Comparison of ENCODE assay signal across 1 cellular context in genomic region chr11:16820324-16821092, GRCh38.
TF ChIP-seq lines count a peak whose summit lies in the region.

No MANE protein-coding gene starts in this region.

TF ChIP-seq in HEK293, 187 proteins besides CTCF, POLR2A, EP300 and RAD21 (continued from another document):
- TF ChIP-seq ZNF777 (tag by site-specific recombination; IDR thresholded peaks at IDR 0.05; ENCODE audit: borderline replicate concordance) (no peak), ZNF664 (tag by site-specific recombination; IDR thresholded peaks at IDR 0.05) (no peak), ZNF518A (tag by site-specific recombination; conservative IDR thresholded peaks at IDR 0.05; ENCODE audit: low read depth) (no peak), MZF1 (tag by site-specific recombination; IDR thresholded peaks at IDR 0.05; ENCODE audit: borderline replicate concordance) (no peak), ZXDB (tag by site-specific recombination; IDR thresholded peaks at IDR 0.05) (no peak), ZNF239 (tag by site-specific recombination; IDR thresholded peaks at IDR 0.05) (no peak), ZBTB8A (tag by site-specific recombination; IDR thresholded peaks at IDR 0.05) (no peak), ZIC2 (tag by site-specific recombination; IDR thresholded peaks at IDR 0.05) (no peak), ZNF354C (tag by site-specific recombination; IDR thresholded peaks at IDR 0.05; ENCODE audit: borderline replicate concordance, low read depth) (no peak), ZNF302 (tag by site-specific recombination; IDR thresholded peaks at IDR 0.05; ENCODE audit: low read depth) (no peak), ZNF660 (tag by site-specific recombination; IDR thresholded peaks at IDR 0.05) (0 out of 2 replicates have a peak, but pooled peaks have one; percentile 24), ZSCAN30 (tag by site-specific recombination; IDR thresholded peaks at IDR 0.05) (no peak), KLF16 (tag by site-specific recombination; IDR thresholded peaks at IDR 0.05) (no peak), ZNF571 (tag by site-specific recombination; IDR thresholded peaks at IDR 0.05) (no peak), ZBTB17 (tag by site-specific recombination; IDR thresholded peaks at IDR 0.05) (peak; percentile 71), ZNF76 (tag by site-specific recombination; IDR thresholded peaks at IDR 0.05; ENCODE audit: borderline replicate concordance, low read depth) (no peak)
